Comparison of ENCODE assay signal across 8 cellular contexts in genomic region chr10:8050561-8051108, GRCh38. TPM values are rescaled to one million over a fixed set of nuclear protein-coding genes. Genes with fewer than 3 reads are reported as not detected.
DNase-seq lines count a peak whose midpoint lies in the region; ATAC-seq and TF ChIP-seq lines count a peak whose summit lies in the region.

No MANE protein-coding gene starts in this region.

- DNase-seq in AG09309 (ENCODE audit: low read depth) (no peak), chondrocyte (ENCODE audit: low spot score) (no peak), mucosa of descending colon (peak in 2 of 3 donors; percentile 27 to 43), NCI-H1092 treated with DMSO at 0.1 percent for 48 hours (lab: John Stamatoyannopoulos, UW) (no peak)

- H3K4me3 ChIP-seq in AG09309 (ENCODE audit: control insufficient read depth, low read depth, low read length) = peak overlapping the region; percentile 33
- H3K4me3 ChIP-seq in HUES48 (ENCODE audit: low read depth, low read length) = peak overlapping the region; percentile 56
- no peak overlapping the region for H3K4me3 ChIP-seq in mucosa of descending colon

- peak overlapping the region; percentile 54 for H3K4me3 Mint-ChIP-seq in chondrocyte (ENCODE audit: unreplicated experiment)

- H3K27me3 Mint-ChIP-seq in chondrocyte (ENCODE audit: low read depth) = peaks cover 58% of the 10 kb centered on the region

- no peak overlapping the region for H3K9ac ChIP-seq in HUES48 (ENCODE audit: low read depth, low read length)

- TF ChIP-seq CTCF in AG09309 (IDR thresholded peaks at IDR 0.05; ENCODE audit: control insufficient read depth, insufficient read depth, low read depth, low read length, missing control alignments) (no peak), chondrocyte (IDR thresholded peaks at IDR 0.05) (no peak), mucosa of descending colon (IDR thresholded peaks at IDR 0.05) (no peak)

- intact Hi-C loops in mucosa of descending colon (cut with DNase I, micrococcal nuclease) = no loop called here

- H3K9me3 ChIP-seq in HUES48 (ENCODE audit: control insufficient read depth, insufficient read depth, low read length) (no peaks in the 10 kb centered on the region), mucosa of descending colon (no peaks in the 10 kb centered on the region)

- H3K36me3 ChIP-seq in HUES48 (ENCODE audit: control insufficient read depth, insufficient read depth, low read length) = no peaks in the 10 kb centered on the region
- no peaks in the 10 kb centered on the region for H3K36me3 ChIP-seq in mucosa of descending colon (ENCODE audit: low read depth)

- H3K27ac ChIP-seq in HUES48 (ENCODE audit: low read depth, low read length) = peak overlapping the region; percentile 76

- H3K4me1 ChIP-seq in HUES48 (ENCODE audit: control insufficient read depth, insufficient read depth, low read length) = peaks cover 46% of the 10 kb centered on the region
- peaks cover 56% of the 10 kb centered on the region for H3K4me1 ChIP-seq in mucosa of descending colon (ENCODE audit: low read depth)

- no peaks in the 10 kb centered on the region for H3K9me3 Mint-ChIP-seq in chondrocyte (ENCODE audit: low read depth)

- H3K36me3 Mint-ChIP-seq in chondrocyte (ENCODE audit: low read depth) = peaks cover 5% of the 10 kb centered on the region

- H3K4me1 Mint-ChIP-seq in chondrocyte (ENCODE audit: low read depth) = peaks cover 26% of the 10 kb centered on the region

- H3K27ac Mint-ChIP-seq in chondrocyte (ENCODE audit: unreplicated experiment) = no peak overlapping the region

- H3K27me3 ChIP-seq in HUES48 (ENCODE audit: control insufficient read depth, insufficient read depth, low read length) = peaks cover 98% of the 10 kb centered on the region

- ATAC-seq in mucosa of descending colon = no peak
- no peak for ATAC-seq in GM18502 (IDR thresholded peaks at IDR 0.05; ENCODE audit: poor library complexity, unreplicated experiment)
- ATAC-seq in activated CD4-positive, CD25-positive, alpha-beta regulatory T cell treated with anti-CD3 and anti-CD28 coated beads, Interleukin-2, amount 50 U/mL, for 24 hours = no peak
- no peak for ATAC-seq in HG02840 (IDR thresholded peaks at IDR 0.05; ENCODE audit: low FRiP score, unreplicated experiment)

RNA-seq across cellular contexts. Expression of gene GATA3, which starts 3.9 kb away (rescaled TPM):
- total RNA-seq in chondrocyte = not detected in 3 replicates
- under 1 TPM; 0.47 to 0.87 (median 0.55) TPM for total RNA-seq in mucosa of descending colon

Comparison
In these comparisons a context has a peak if more than half of its experiments do, and no peak if none do; other contexts are left out.
1. DNase-seq: peak in mucosa of descending colon (2 of 3); none in AG09309 (single experiment), chondrocyte (single experiment) and NCI-H1092 treated with DMSO at 0.1 percent for 48 hours (single experiment).